Comparison of ENCODE assay signal across 9 cellular contexts in genomic region chr10:24552346-24553016, GRCh38.
A peak's percentile ranks its signal among the peaks of the same experiment; 100 is the strongest.
DNase-seq lines count a peak whose midpoint lies in the region; ATAC-seq lines count a peak whose summit lies in the region.
"Had no signal": no experiment of that assay in that cellular context is flagged by ENCODE, and none has a peak within 500 bp of the region (broad histone marks: within the 10 kb centered on the region; RNA-seq: fewer than 3 reads in every experiment).

No MANE protein-coding gene starts in this region.

- no peaks in the 10 kb centered on the region for H3K9me3 Mint-ChIP-seq in activated CD4-positive, alpha-beta T cell treated with anti-CD3 and anti-CD28 coated beads, Interleukin-2, amount 10 ng/mL, durations not matched to agents 7 days and 5 days

- CTCF ChIA-PET in activated CD4-positive, alpha-beta T cell treated with anti-CD3 and anti-CD28 coated beads, Interleukin-2, amount 10 ng/mL, durations not matched to agents 7 days and 5 days (lab: Charles Lee): no interaction called here

- POLR2A ChIA-PET in activated CD4-positive, alpha-beta T cell treated with anti-CD3 and anti-CD28 coated beads, Interleukin-2, amount 10 ng/mL, durations not matched to agents 7 days and 5 days (lab: Charles Lee): no interaction called here

- DNase-seq in NCI-H2029 (lab: John Stamatoyannopoulos, UW): peak; percentile 25
- no peak for DNase-seq in NCI-H2029 treated with DMSO at 0.1 percent for 48 hours (lab: John Stamatoyannopoulos, UW)
- peak; percentile 14 for DNase-seq in activated CD4-positive, alpha-beta T cell treated with anti-CD3 and anti-CD28 coated beads, Interleukin-2, amount 10 ng/mL, durations not matched to agents 7 days and 5 days
- DNase-seq in left colon: peak; percentile 83 to 91
- no peak for DNase-seq in NOMO-1 (lab: John Stamatoyannopoulos, UW; ENCODE audit: unreplicated experiment in 2 of 2)

- H3K27me3 Mint-ChIP-seq in activated CD4-positive, alpha-beta T cell treated with anti-CD3 and anti-CD28 coated beads, Interleukin-2, amount 10 ng/mL, durations not matched to agents 7 days and 5 days: no peaks in the 10 kb centered on the region

- intact Hi-C loops in left colon (cut with DNase I, micrococcal nuclease): no loop called here

- peak; percentile 73 for ATAC-seq in HG02938 (IDR thresholded peaks at IDR 0.05; ENCODE audit: unreplicated experiment)
- peak; percentile 89 for ATAC-seq in left colon
- ATAC-seq in HG03354 (IDR thresholded peaks at IDR 0.05; ENCODE audit: poor library complexity, severe bottlenecking, unreplicated experiment): no peak
- ATAC-seq in GM19455 (IDR thresholded peaks at IDR 0.05; ENCODE audit: unreplicated experiment): no peak

- H3K4me3 Mint-ChIP-seq in activated CD4-positive, alpha-beta T cell treated with anti-CD3 and anti-CD28 coated beads, Interleukin-2, amount 10 ng/mL, durations not matched to agents 7 days and 5 days: no peak overlapping the region
- H3K4me3 Mint-ChIP-seq: B cell had no signal

- H3K27ac Mint-ChIP-seq in activated CD4-positive, alpha-beta T cell treated with anti-CD3 and anti-CD28 coated beads, Interleukin-2, amount 10 ng/mL, durations not matched to agents 7 days and 5 days: no peak overlapping the region
- H3K27ac Mint-ChIP-seq: B cell had no signal

- peaks cover 7% of the 10 kb centered on the region for H3K4me1 Mint-ChIP-seq in activated CD4-positive, alpha-beta T cell treated with anti-CD3 and anti-CD28 coated beads, Interleukin-2, amount 10 ng/mL, durations not matched to agents 7 days and 5 days
- H3K4me1 Mint-ChIP-seq: B cell had no signal

- H3K36me3 Mint-ChIP-seq in activated CD4-positive, alpha-beta T cell treated with anti-CD3 and anti-CD28 coated beads, Interleukin-2, amount 10 ng/mL, durations not matched to agents 7 days and 5 days (ENCODE audit: low read depth): no peaks in the 10 kb centered on the region

Comparison
In these comparisons a context has a peak if more than half of its experiments do, and no peak if none do; other contexts are left out.
1. DNase-seq: peak in NCI-H2029 (single experiment), activated CD4-positive, alpha-beta T cell treated with anti-CD3 and anti-CD28 coated beads, Interleukin-2, amount 10 ng/mL, durations not matched to agents 7 days and 5 days (single experiment) and left colon (2 of 2); none in NCI-H2029 treated with DMSO at 0.1 percent for 48 hours (single experiment) and NOMO-1 (0 of 2).
2. ATAC-seq: peak in HG02938 (single experiment) and left colon (single experiment); none in HG03354 (single experiment) and GM19455 (single experiment).